Comparison of ENCODE assay signal across 28 cellular contexts in the genomic region with DNA sequence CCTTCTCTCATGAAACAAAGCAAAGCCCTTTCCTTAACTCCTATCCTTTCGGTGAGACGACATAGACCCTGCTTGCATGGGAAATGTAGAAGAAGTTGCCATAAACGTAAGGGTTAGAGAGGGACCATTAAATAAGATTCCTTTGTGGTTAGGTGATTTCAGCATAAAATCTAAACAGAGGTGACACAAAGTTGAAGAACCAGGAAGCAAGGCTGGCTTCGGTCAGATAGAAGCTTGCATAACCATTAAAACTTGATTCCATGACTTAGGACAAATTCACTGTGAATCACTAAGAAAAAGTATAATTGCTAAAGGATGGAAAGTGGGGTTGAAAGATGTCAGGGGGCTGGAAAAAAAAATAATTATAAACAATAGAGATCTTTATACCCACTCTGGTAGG. TPM values are rescaled to one million over a fixed set of nuclear protein-coding genes. Genes with fewer than 3 reads are reported as not detected.
"Had no signal": no experiment of that assay in that cellular context is flagged by ENCODE, and none has a peak within 500 bp of the region (broad histone marks: within the 10 kb centered on the region; RNA-seq: fewer than 3 reads in every experiment).

No MANE protein-coding gene starts in this region.

- H3K36me3 ChIP-seq: heart left ventricle, left lung, right atrium auricular region, stomach, thyroid gland, upper lobe of right lung had no signal

- H3K27ac ChIP-seq: coronary artery, dorsolateral prefrontal cortex, heart left ventricle, left lung, right atrium auricular region, stomach, thyroid gland, upper lobe of right lung had no signal

- H3K4me1 ChIP-seq: thyroid gland had no signal

- H3K9me3 ChIP-seq: heart left ventricle, left lung, mucosa of descending colon, right atrium auricular region, stomach, thyroid gland, upper lobe of right lung had no signal

- H3K27me3 ChIP-seq: dorsolateral prefrontal cortex, heart left ventricle, left lung, right atrium auricular region, stomach, thyroid gland, upper lobe of right lung had no signal

- ATAC-seq: activated CD4-positive, alpha-beta T cell treated with anti-CD3 and anti-CD28 coated beads for 36 hours; activated CD8-positive, alpha-beta memory T cell treated with anti-CD3 and anti-CD28 coated beads, Interleukin-2, amount 10 ng/mL, durations not matched to agents 7 days and 5 days; activated CD8-positive, alpha-beta T cell treated with anti-CD3 and anti-CD28 coated beads, Interleukin-2, amount 10 ng/mL, durations not matched to agents 7 days and 5 days; activated naive CD4-positive, alpha-beta T cell treated with anti-CD3 and anti-CD28 coated beads, Interleukin-2, amount 50 U/mL, for 72 hours; heart left ventricle; left lung; mucosa of descending colon; natural killer cell treated with Interleukin-12 subunit alpha and Interleukin-12 subunit beta and Interleukin-15 and Interleukin-18, amount 100 ng/mL, for 72 hours; stimulated activated naive B cell treated with anti-CD40 and anti-IgM and Interleukin-4, amounts not matched to agents 10 μg/mL and 1 μg/mL and 100 μg/mL, for 72 hours; upper lobe of right lung had no signal

- H3K4me2 ChIP-seq: smooth muscle cell had no signal

- H3K4me3 ChIP-seq: coronary artery, dorsolateral prefrontal cortex, heart left ventricle, left lung, lung, mucosa of descending colon, right atrium auricular region, smooth muscle cell, stomach, thyroid gland, upper lobe of right lung had no signal

- DNase-seq: activated CD4-positive, alpha-beta T cell treated with anti-CD3 and anti-CD28 coated beads for 36 hours; activated CD4-positive, CD25-positive, alpha-beta regulatory T cell; activated CD8-positive, alpha-beta memory T cell treated with anti-CD3 and anti-CD28 coated beads, Interleukin-2, amount 10 ng/mL, durations not matched to agents 7 days and 5 days; activated CD8-positive, alpha-beta T cell treated with anti-CD3 and anti-CD28 coated beads, Interleukin-2, amount 10 ng/mL, durations not matched to agents 7 days and 5 days; activated naive CD4-positive, alpha-beta T cell; activated T-cell treated with anti-CD3 and anti-CD28 coated beads, Interleukin-2, amount 50 U/mL, for 48 hours; dorsolateral prefrontal cortex; effector memory CD4-positive, alpha-beta T cell; foreskin fibroblast; heart left ventricle; hypothalamus; immature natural killer cell; kidney glomerular epithelial cell; left lung; mucosa of descending colon; stimulated activated CD4-positive, alpha-beta T cell treated with anti-CD3 and anti-CD28 coated beads, Interleukin-2, amount 100 ng/mL, for 24 hours; stimulated activated naive B cell treated with anti-CD40 and anti-IgM and Interleukin-4, amounts not matched to agents 10 μg/mL and 1 μg/mL and 100 μg/mL, for 72 hours; stomach; thyroid gland; upper lobe of right lung had no signal

RNA-seq across cellular contexts. Expression of gene ABLIM3, which starts 30.9 kb away (rescaled TPM):
- total RNA-seq: activated CD8-positive, alpha-beta T cell treated with anti-CD3 and anti-CD28 coated beads, Interleukin-2, amount 10 ng/mL, durations not matched to agents 7 days and 5 days; activated T-helper 2 cell treated with anti-CD3 and anti-CD28 coated beads, Interferon-gamma antibody, Interleukin-2, Interleukin-4, amounts not matched to agents 10 μg/mL and 5 μg/mL and 100 μg/mL, durations not matched to agents 14 hours and 24 hours and 36 hours; natural killer cell treated with Interleukin-12 subunit alpha and Interleukin-12 subunit beta and Interleukin-15 and Interleukin-18, amount 100 ng/mL, for 72 hours; T-helper 2 cell treated with Interferon-gamma antibody and Interleukin-4, amounts not matched to agents 100 ng/mL and 5 ng/mL, for 36 hours had no signal

RNA-seq across cellular contexts. Expression of gene SH3TC2, which starts 47.5 kb away (rescaled TPM):
- total RNA-seq: activated CD4-positive, alpha-beta T cell treated with anti-CD3 and anti-CD28 coated beads for 36 hours; activated CD8-positive, alpha-beta memory T cell treated with anti-CD3 and anti-CD28 coated beads, Interleukin-2, amount 10 ng/mL, durations not matched to agents 7 days and 5 days; activated CD8-positive, alpha-beta T cell treated with anti-CD3 and anti-CD28 coated beads, Interleukin-2, amount 10 ng/mL, durations not matched to agents 7 days and 5 days; activated naive CD4-positive, alpha-beta T cell treated with anti-CD3 and anti-CD28 coated beads, Interleukin-2, amount 50 U/mL, for 72 hours; activated T-helper 2 cell treated with anti-CD3 and anti-CD28 coated beads, Interferon-gamma antibody, Interleukin-2, Interleukin-4, amounts not matched to agents 10 μg/mL and 5 μg/mL and 100 μg/mL, durations not matched to agents 14 hours and 24 hours and 36 hours; natural killer cell treated with Interleukin-12 subunit alpha and Interleukin-12 subunit beta and Interleukin-15 and Interleukin-18, amount 100 ng/mL, for 72 hours; T-helper 2 cell treated with Interferon-gamma antibody and Interleukin-4, amounts not matched to agents 100 ng/mL and 5 ng/mL, for 36 hours had no signal
